16 cellular contexts compared by ENCODE assay signal in genomic region chr20:62692176-62692575, GRCh38. TPM values are rescaled to one million over a fixed set of nuclear protein-coding genes. Genes with fewer than 3 reads are reported as not detected.
DNase-seq lines count a peak whose midpoint lies in the region; ATAC-seq, FAIRE-seq and TF ChIP-seq lines count a peak whose summit lies in the region.
"Had no signal": no experiment of that assay in that cellular context is flagged by ENCODE, and none has a peak within 500 bp of the region (broad histone marks: within the 10 kb centered on the region; RNA-seq: fewer than 3 reads in every experiment).

No MANE protein-coding gene starts in this region.

- intact Hi-C loops in HepG2 (cut with micrococcal nuclease; ENCODE audit: unreplicated experiment) (no loop called here), right lobe of liver (cut with DNase I) (no loop called here), left ventricle myocardium superior (cut with micrococcal nuclease) (no loop called here), stomach (cut with DNase I; ENCODE audit: low total_unique reads) (no loop called here)

- no peak for TF ChIP-seq POLR2A in HepG2 (IDR thresholded peaks at IDR 0.05; ENCODE audit: insufficient read depth in 1 of 2, low read depth in 2 of 2, low read length in 2 of 2)
- no peak for TF ChIP-seq POLR2A in right lobe of liver (IDR thresholded peaks at IDR 0.05)
- no peak for TF ChIP-seq POLR2A in stomach (IDR thresholded peaks at IDR 0.05)

- no peak overlapping the region for H3K4me3 ChIP-seq in HepG2 (replicated peaks in 1 of 3; ENCODE audit: insufficient read depth in 1 of 3, low read depth in 2 of 3, low read length in 3 of 3)
- H3K4me3 ChIP-seq in right lobe of liver: no peak overlapping the region
- no peak overlapping the region for H3K4me3 ChIP-seq in endodermal cell (ENCODE audit: low read length)
- H3K4me3 ChIP-seq in neural cell (ENCODE audit: low read length): peak overlapping the region; percentile 49
- no peak overlapping the region for H3K4me3 ChIP-seq in stomach
- no peak overlapping the region for H3K4me3 ChIP-seq in GM23248
- H3K4me3 ChIP-seq: A549, MG63 had no signal

- no peaks in the 10 kb centered on the region for H3K9me2 ChIP-seq in neural cell (ENCODE audit: insufficient read depth, low read length)
- H3K9me2 ChIP-seq in GM23248 (ENCODE audit: insufficient read depth): no peaks in the 10 kb centered on the region

- no peak for FAIRE-seq in HepG2 (lab: Jason Lieb, UNC)
- FAIRE-seq: A549 had no signal

- no peaks in the 10 kb centered on the region for H3K27me3 Mint-ChIP-seq in endodermal cell (ENCODE audit: insufficient read depth)

- no peak for DNase-seq in HepG2 (ENCODE audit: low spot score)
- DNase-seq in right lobe of liver: no peak
- no peak for DNase-seq in endodermal cell
- no peak for DNase-seq in left ventricle myocardium superior
- DNase-seq in stomach: no peak
- no peak for DNase-seq in GM23248
- DNase-seq: Calu3; CD4-positive, CD25-positive, alpha-beta regulatory T cell; DMS53; H9; Karpas-422; MG63; NCI-H1105; NCI-H748 treated with DMSO at 0.1 percent for 48 hours had no signal

- BruUV-seq in HepG2 (replicated peaks; lab: Mats Ljungman, UMichigan): no TSS peak

- no peak overlapping the region for H3K4me2 ChIP-seq in HepG2 (ENCODE audit: low read depth, low read length)
- H3K4me2 ChIP-seq in neural cell (ENCODE audit: low read length): no peak overlapping the region
- H3K4me2 ChIP-seq in GM23248 (ENCODE audit: unreplicated experiment): no peak overlapping the region
- H3K4me2 ChIP-seq: A549 had no signal

- no peaks in the 10 kb centered on the region for H3K36me3 Mint-ChIP-seq in endodermal cell (ENCODE audit: low read depth)
- H3K36me3 Mint-ChIP-seq: CD4-positive, CD25-positive, alpha-beta regulatory T cell had no signal

- CTCF ChIA-PET in HepG2 (lab: Yijun Ruan, JAX; ENCODE audit: low intra/inter-chr PET ratio, low total read pairs): no interaction called here

- H2AFZ ChIP-seq in HepG2 (ENCODE audit: low read length) (no peak overlapping the region), neural cell (ENCODE audit: low read depth, low read length) (no peak overlapping the region), GM23248 (no peak overlapping the region)

- H3K27me3 ChIP-seq in HepG2 (ENCODE audit: control insufficient read depth in 1 of 2, insufficient read depth in 2 of 2, low read length in 2 of 2) (peaks cover 56 to 98% of the 10 kb centered on the region in 2 experiments), right lobe of liver (no peaks in the 10 kb centered on the region), endodermal cell (ENCODE audit: control insufficient read depth, insufficient read depth, low read length, poor library complexity, severe bottlenecking) (no peaks in the 10 kb centered on the region), neural cell (ENCODE audit: insufficient read depth, low read depth, low read length) (no peaks in the 10 kb centered on the region), stomach (peaks cover 0 to 55% (median 19%) of the 10 kb centered on the region in 3 donors), GM23248 (replicated peaks; ENCODE audit: insufficient read depth) (peaks cover 5% of the 10 kb centered on the region; the same call in 1 of the 2 replicates)
- H3K27me3 ChIP-seq: MG63 had no signal

- H3K4me3 Mint-ChIP-seq in endodermal cell: no peak overlapping the region
- H3K4me3 Mint-ChIP-seq: CD4-positive, CD25-positive, alpha-beta regulatory T cell; H9 had no signal

- H3K27ac Mint-ChIP-seq in endodermal cell: no peak overlapping the region
- H3K27ac Mint-ChIP-seq: H9 had no signal

- H3K9me3 Mint-ChIP-seq in endodermal cell: no peaks in the 10 kb centered on the region
- H3K9me3 Mint-ChIP-seq: CD4-positive, CD25-positive, alpha-beta regulatory T cell; H9 had no signal

- peaks cover 7% of the 10 kb centered on the region; the same call in 1 of the 2 replicates for H4K20me1 ChIP-seq in HepG2 (ENCODE audit: insufficient read depth, low read length)
- no peaks in the 10 kb centered on the region for H4K20me1 ChIP-seq in neural cell (ENCODE audit: insufficient read depth)
- H4K20me1 ChIP-seq in GM23248 (ENCODE audit: insufficient read depth): no peaks in the 10 kb centered on the region

- H3F3A ChIP-seq in neural cell (ENCODE audit: insufficient read depth, low read length, poor library complexity, severe bottlenecking) (no peaks in the 10 kb centered on the region), GM23248 (ENCODE audit: insufficient read depth) (no peaks in the 10 kb centered on the region)

- H3K36me3 ChIP-seq in HepG2 (replicated peaks in 1 of 2; ENCODE audit: control insufficient read depth in 1 of 2, insufficient read depth in 2 of 2, low read length in 2 of 2) (no peaks in the 10 kb centered on the region), right lobe of liver (no peaks in the 10 kb centered on the region), endodermal cell (ENCODE audit: control insufficient read depth, insufficient read depth, low read length) (no peaks in the 10 kb centered on the region), neural cell (ENCODE audit: insufficient read depth, low read length) (no peaks in the 10 kb centered on the region), stomach (no peaks in the 10 kb centered on the region), GM23248 (ENCODE audit: low read depth) (no peaks in the 10 kb centered on the region)
- H3K36me3 ChIP-seq: MG63 had no signal

- TF ChIP-seq CTCF in HepG2 (CRISPR knock-in tag; IDR thresholded peaks at IDR 0.05) (no peak), right lobe of liver (IDR thresholded peaks at IDR 0.05) (no peak), endodermal cell (conservative IDR thresholded peaks at IDR 0.05) (no peak), neural cell (IDR thresholded peaks at IDR 0.05; ENCODE audit: poor library complexity, severe bottlenecking) (no peak), stomach (IDR thresholded peaks at IDR 0.05) (no peak)

- H3K4me1 Mint-ChIP-seq in endodermal cell: peaks cover 2% of the 10 kb centered on the region

- ATAC-seq in HepG2 (no peak), right lobe of liver (no peak), left ventricle myocardium superior (no peak)
- ATAC-seq: A549 had no signal

- POLR2A ChIA-PET in HepG2 (lab: Yijun Ruan, JAX): no interaction called here

- H3K79me2 ChIP-seq in HepG2 (ENCODE audit: insufficient read depth, low read length) (no peaks in the 10 kb centered on the region), neural cell (replicated peaks; ENCODE audit: insufficient read depth, low read length) (no peaks in the 10 kb centered on the region), GM23248 (ENCODE audit: insufficient read depth) (no peaks in the 10 kb centered on the region)

- H3K9me3 ChIP-seq in HepG2 (ENCODE audit: low read length) (no peaks in the 10 kb centered on the region), right lobe of liver (no peaks in the 10 kb centered on the region), endodermal cell (ENCODE audit: control insufficient read depth, low read length) (no peaks in the 10 kb centered on the region), neural cell (ENCODE audit: low read length) (no peaks in the 10 kb centered on the region), stomach (no peaks in the 10 kb centered on the region), GM23248 (ENCODE audit: low read depth) (no peaks in the 10 kb centered on the region)
- H3K9me3 ChIP-seq: A549, MG63 had no signal

- no peaks in the 10 kb centered on the region for H3K4me1 ChIP-seq in HepG2 (ENCODE audit: insufficient read depth, low read length)
- no peaks in the 10 kb centered on the region for H3K4me1 ChIP-seq in right lobe of liver
- H3K4me1 ChIP-seq in endodermal cell (ENCODE audit: control insufficient read depth, insufficient read depth, low read length): no peaks in the 10 kb centered on the region
- no peaks in the 10 kb centered on the region for H3K4me1 ChIP-seq in stomach
- no peaks in the 10 kb centered on the region for H3K4me1 ChIP-seq in GM23248 (ENCODE audit: insufficient read depth)
- H3K4me1 ChIP-seq: A549 had no signal

- H3K27ac ChIP-seq in HepG2 (ENCODE audit: extremely low read length, insufficient read depth, low read length) (no peak overlapping the region), right lobe of liver (no peak overlapping the region), endodermal cell (ENCODE audit: low read depth, low read length) (peak overlapping the region; percentile 53), neural cell (ENCODE audit: low read length) (peak overlapping the region; percentile 86), stomach (no peak overlapping the region), GM23248 (no peak overlapping the region)
- H3K27ac ChIP-seq: A549 had no signal

- TF ChIP-seq EP300 in HepG2 (IDR thresholded peaks at IDR 0.05; ENCODE audit: low read depth in 2 of 2, low read length in 2 of 2) (no peak), HepG2 (CRISPR knock-in tag; IDR thresholded peaks at IDR 0.05; ENCODE audit: borderline replicate concordance) (no peak), neural cell (conservative IDR thresholded peaks at IDR 0.05; ENCODE audit: poor library complexity, severe bottlenecking) (no peak), stomach (IDR thresholded peaks at IDR 0.05) (no peak)

- in situ Hi-C loops in HepG2 (cut with HindIII; ENCODE audit: extremely low pct_ligation_motif_present, low pct_unique_long_range_greater_than_20kb) (no loop called here), GM23248 (cut with MboI) (no loop called here)

- 49% methylated on average over 4 of the region's 8 CpGs for WGBS in HepG2 (ENCODE audit: low lambda C conversion rate)
- 80% methylated on average over 2 of the region's 8 CpGs for WGBS in right lobe of liver (ENCODE audit: insufficient coverage, low coverage, low lambda C conversion rate, missing lambda C conversion rate)
- 92 to 95% methylated on average over 2 to 6 of the region's 8 CpGs for WGBS in endodermal cell (ENCODE audit: insufficient coverage in 1 of 2, insufficient read length in 1 of 2), 2 experiments
- 66 to 87% (median 76%) methylated on average over 5 to 8 of the region's 8 CpGs for WGBS in stomach, 5 donors
- 21 to 27% methylated on average over 6 to 8 of the region's 8 CpGs for WGBS in GM23248 (ENCODE audit: low coverage in 1 of 2, low lambda C conversion rate in 2 of 2, missing lambda C conversion rate in 2 of 2), 2 experiments

- TF ChIP-seq RAD21 in HepG2 (CRISPR knock-in tag; IDR thresholded peaks at IDR 0.05) (no peak), neural cell (conservative IDR thresholded peaks at IDR 0.05) (no peak)

- H3K9ac ChIP-seq in HepG2 (ENCODE audit: insufficient read depth, low read depth, low read length) (no peak overlapping the region), endodermal cell (ENCODE audit: extremely low read depth, low read length, poor library complexity, severe bottlenecking) (no peak overlapping the region), neural cell (ENCODE audit: low read length) (peak overlapping the region; percentile 61), GM23248 (no peak overlapping the region)

RNA-seq across cellular contexts. Expression of gene NTSR1, which starts 16.5 kb away (rescaled TPM):
- total RNA-seq in HepG2 (2016; rRNA removed; fragmentation: Illumina TruSeq; extraction: Trizol) (0.09 TPM in 1 of 2 replicates, not detected in the other), right lobe of liver (under 1 TPM in 4 of 6 experiments, not detected in 2; 0.04 to 0.74 (median 0.09) TPM), endodermal cell (under 1 TPM; 0.11 to 0.62 TPM), left ventricle myocardium superior (not detected), stomach (10 to 100 TPM in 1 of 5 donors, not detected in 4; 15.9 TPM)
- not detected in 2 replicates for total RNA-seq in HepG2 (2016; cell fraction: cytosol; rRNA removed; fragmentation: Illumina TruSeq; extraction: Trizol; ENCODE audit: low read depth)
- 0.04 TPM in 1 of 2 replicates, not detected in the other for total RNA-seq in HepG2 (2016; cell fraction: insoluble cytoplasmic fraction; rRNA removed; fragmentation: Illumina TruSeq; extraction: Trizol)
- 0.09 TPM in 1 of 2 replicates, not detected in the other for total RNA-seq in HepG2 (2016; cell fraction: membrane; rRNA removed; fragmentation: Illumina TruSeq; extraction: Trizol)
- total RNA-seq in HepG2 (2016; cell fraction: nucleus; rRNA removed; fragmentation: Illumina TruSeq; extraction: Trizol): 0.12 TPM in 1 of 2 replicates, not detected in the other
- polyA plus RNA-seq in HepG2 (2011; rRNA removed) (0.12 and 0.17 TPM in 2 replicates), neural cell (0.05 and 0.22 TPM in 2 replicates), stomach (under 1 TPM in 2 of 3 donors, not detected in 1; 0.06 to 0.28 TPM), GM23248 (2016; fragmentation: Nextera tagmentation; extraction: Ambion mirVana) (not detected in 2 replicates)
- polyA plus RNA-seq in HepG2 (2011; cell fraction: cytosol; rRNA removed): 0.09 and 0.12 TPM in 2 replicates
- polyA plus RNA-seq in HepG2 (2011; cell fraction: nucleus; rRNA removed): 0.38 and 0.51 TPM in 2 replicates
- 0.09 and 0.19 TPM in 2 replicates for polyA plus RNA-seq in HepG2 (2012)
- not detected in 2 replicates for polyA plus RNA-seq in HepG2 (2016; cell fraction: cytosol; fragmentation: Illumina TruSeq; extraction: Trizol; ENCODE audit: low read depth)
- 0.08 TPM in 1 of 2 replicates, not detected in the other for polyA plus RNA-seq in HepG2 (2016; cell fraction: insoluble cytoplasmic fraction; fragmentation: Illumina TruSeq; extraction: Trizol; ENCODE audit: low read depth)
- polyA plus RNA-seq in HepG2 (2016; cell fraction: membrane; fragmentation: Illumina TruSeq; extraction: Trizol; ENCODE audit: low read depth): 0.05 TPM in 1 of 2 replicates, not detected in the other
- 0.35 and 0.41 TPM in 2 replicates for polyA plus RNA-seq in HepG2 (2016; cell fraction: nucleus; fragmentation: Illumina TruSeq; extraction: Trizol; ENCODE audit: insufficient read depth, low read depth)
- polyA minus RNA-seq in HepG2 (2011; rRNA and poly(A)+ RNA removed; ENCODE audit: low replicate concordance): 0.24 TPM in 1 of 2 replicates, not detected in the other
- not detected in 2 replicates for polyA minus RNA-seq in HepG2 (2011; cell fraction: cytosol; rRNA and poly(A)+ RNA removed)
- 0.12 and 0.13 TPM in 2 replicates for polyA minus RNA-seq in HepG2 (2011; cell fraction: nucleus; rRNA and poly(A)+ RNA removed)
- 2.0 TPM for polyA plus RNA-seq in endodermal cell (2013, experiment 1 of 2)
- 1.4 TPM for polyA plus RNA-seq in endodermal cell (2013, experiment 2 of 2)
- not detected in 2 replicates for polyA minus RNA-seq in neural cell
- not detected in 2 replicates for total RNA-seq in GM23248 (2014; rRNA removed; shearing (Covaris generic))
- total RNA-seq: Calu3 had no signal

RNA-seq across cellular contexts. Expression of gene SLCO4A1, which starts 49.9 kb away (rescaled TPM):
- total RNA-seq in HepG2 (2016; rRNA removed; fragmentation: Illumina TruSeq; extraction: Trizol) (23.8 and 55.5 TPM in 2 replicates), right lobe of liver (1 to 10 TPM in 5 of 6 experiments, under 1 TPM in 1; 0.93 to 8.8 (median 4.3) TPM), endodermal cell (1 to 10 TPM; 2.9 to 5.0 TPM), left ventricle myocardium superior (9.4 TPM), stomach (10 to 100 TPM in 3 of 5 donors, 1 to 10 TPM in 1, under 1 TPM in 1; 0.58 to 44.3 (median 20.7) TPM)
- 21.3 and 22.4 TPM in 2 replicates for total RNA-seq in HepG2 (2016; cell fraction: cytosol; rRNA removed; fragmentation: Illumina TruSeq; extraction: Trizol; ENCODE audit: low read depth)
- total RNA-seq in HepG2 (2016; cell fraction: insoluble cytoplasmic fraction; rRNA removed; fragmentation: Illumina TruSeq; extraction: Trizol): 20.7 and 58.6 TPM in 2 replicates
- total RNA-seq in HepG2 (2016; cell fraction: membrane; rRNA removed; fragmentation: Illumina TruSeq; extraction: Trizol): 31.3 and 32.0 TPM in 2 replicates
- total RNA-seq in HepG2 (2016; cell fraction: nucleus; rRNA removed; fragmentation: Illumina TruSeq; extraction: Trizol): 55.7 and 65.4 TPM in 2 replicates
- polyA plus RNA-seq in HepG2 (2011; rRNA removed) (91.3 and 112 TPM in 2 replicates), neural cell (2.5 and 3.5 TPM in 2 replicates), stomach (10 to 100 TPM in 1 of 3 donors, 1 to 10 TPM in 2; 4.4 to 14.7 (median 9.0) TPM), GM23248 (2016; fragmentation: Nextera tagmentation; extraction: Ambion mirVana) (0.10 and 0.43 TPM in 2 replicates)
- 53.2 and 96.9 TPM in 2 replicates for polyA plus RNA-seq in HepG2 (2011; cell fraction: cytosol; rRNA removed)
- polyA plus RNA-seq in HepG2 (2011; cell fraction: nucleus; rRNA removed): 133 and 239 TPM in 2 replicates
- polyA plus RNA-seq in HepG2 (2012): 48.1 and 97.6 TPM in 2 replicates
- 14.3 and 17.6 TPM in 2 replicates for polyA plus RNA-seq in HepG2 (2016; cell fraction: cytosol; fragmentation: Illumina TruSeq; extraction: Trizol; ENCODE audit: low read depth)
- polyA plus RNA-seq in HepG2 (2016; cell fraction: insoluble cytoplasmic fraction; fragmentation: Illumina TruSeq; extraction: Trizol; ENCODE audit: low read depth): 25.9 and 26.2 TPM in 2 replicates
- polyA plus RNA-seq in HepG2 (2016; cell fraction: membrane; fragmentation: Illumina TruSeq; extraction: Trizol; ENCODE audit: low read depth): 21.9 and 22.4 TPM in 2 replicates
- 114 and 125 TPM in 2 replicates for polyA plus RNA-seq in HepG2 (2016; cell fraction: nucleus; fragmentation: Illumina TruSeq; extraction: Trizol; ENCODE audit: insufficient read depth, low read depth)
- 44.0 and 104 TPM in 2 replicates for polyA minus RNA-seq in HepG2 (2011; rRNA and poly(A)+ RNA removed; ENCODE audit: low replicate concordance)
- polyA minus RNA-seq in HepG2 (2011; cell fraction: cytosol; rRNA and poly(A)+ RNA removed): 27.7 and 39.2 TPM in 2 replicates
- 31.2 and 42.4 TPM in 2 replicates for polyA minus RNA-seq in HepG2 (2011; cell fraction: nucleus; rRNA and poly(A)+ RNA removed)
- 2.0 TPM for polyA plus RNA-seq in endodermal cell (2013, experiment 1 of 2)
- 1.7 TPM for polyA plus RNA-seq in endodermal cell (2013, experiment 2 of 2)
- polyA minus RNA-seq in neural cell: 1.5 and 1.7 TPM in 2 replicates
- total RNA-seq in GM23248 (2014; rRNA removed; shearing (Covaris generic)): 0.22 TPM in 1 of 2 replicates, not detected in the other

Comparison
In these comparisons a context has a peak if more than half of its experiments do, and no peak if none do; other contexts are left out.
1. H3K27ac ChIP-seq: peak in endodermal cell (single experiment) and neural cell (single experiment); none in HepG2 (single experiment), right lobe of liver (0 of 3), stomach (0 of 5) and GM23248 (single experiment).